In the genomic region with DNA sequence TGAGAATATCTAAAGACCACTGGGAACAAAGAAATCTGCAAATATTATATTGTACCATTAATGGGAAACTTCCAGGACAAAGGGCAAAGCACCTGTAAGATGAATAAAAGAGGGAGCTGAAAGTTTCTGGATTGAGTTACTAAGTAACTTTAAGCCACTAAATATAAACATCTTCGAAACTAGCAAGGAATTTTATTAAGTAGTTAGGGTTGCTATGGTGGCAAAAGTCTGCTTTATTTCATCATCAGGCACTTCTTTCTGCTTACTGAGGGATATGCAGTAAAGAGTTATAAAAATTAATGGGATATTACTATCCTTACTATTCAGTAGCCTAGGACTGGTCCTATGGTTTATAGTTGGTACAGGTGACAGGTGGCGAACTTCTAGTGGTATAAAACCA, we compare ENCODE assay signal across 8 cellular contexts.
"Had no signal": no experiment of that assay in that cellular context is flagged by ENCODE, and none has a peak within 500 bp of the region (broad histone marks: within the 10 kb centered on the region; RNA-seq: fewer than 3 reads in every experiment).

No MANE protein-coding gene starts in this region.

- H3K27ac ChIP-seq: GM23248 had no signal

- H3K9ac ChIP-seq: GM23248 had no signal

- H3K4me1 Mint-ChIP-seq: IgD-negative memory B cell had no signal

- H3K36me3 Mint-ChIP-seq: IgD-negative memory B cell had no signal

- H3K9me3 Mint-ChIP-seq: HFFc6, IgD-negative memory B cell had no signal

- H3K27ac Mint-ChIP-seq: HFFc6, IgD-negative memory B cell had no signal

- DNase-seq: GM23248, GOT3, H7, HFFc6, KBM-7 had no signal

- H3K4me3 ChIP-seq: GM23248, HAP-1 had no signal

- H3K4me3 Mint-ChIP-seq: HFFc6, IgD-negative memory B cell had no signal

- ATAC-seq: HCT116 had no signal

- H3K4me1 ChIP-seq: HAP-1 had no signal

- H3K27me3 Mint-ChIP-seq: IgD-negative memory B cell had no signal
